8 cellular contexts compared by ENCODE assay signal in the genomic region with DNA sequence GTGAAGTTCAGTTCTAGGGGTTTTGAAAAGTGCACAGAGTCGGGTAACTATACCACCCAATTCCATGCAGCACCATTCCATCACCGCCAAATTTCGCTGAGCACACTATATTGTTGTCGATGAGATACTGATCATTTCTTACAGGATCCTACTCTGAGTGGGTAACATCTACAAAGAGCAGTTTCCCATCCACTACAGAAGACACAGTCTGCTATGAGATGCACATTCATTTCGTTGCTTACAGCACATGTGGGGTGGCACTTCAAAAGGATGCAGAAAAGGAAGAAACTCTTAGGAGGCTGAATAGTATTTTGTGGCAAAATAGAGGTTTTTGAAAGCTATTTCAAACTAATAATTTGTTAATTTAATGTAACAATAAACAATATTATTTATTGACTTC.
"Had no signal": no experiment of that assay in that cellular context is flagged by ENCODE, and none has a peak within 500 bp of the region (broad histone marks: within the 10 kb centered on the region; RNA-seq: fewer than 3 reads in every experiment).

No MANE protein-coding gene starts in this region.

- H3K9me3 ChIP-seq: HAP-1 had no signal

- H3K9me3 Mint-ChIP-seq: HFFc6 had no signal

- H2AFZ ChIP-seq: GM23248 had no signal

- H3K36me3 ChIP-seq: HAP-1 had no signal

- H3K4me3 Mint-ChIP-seq: HFFc6 had no signal

- H3K9ac ChIP-seq: GM23248 had no signal

- H3K4me3 ChIP-seq: GM23248, HAP-1, K562 had no signal

- H3K27ac ChIP-seq: GM23248 had no signal

- H3K4me1 ChIP-seq: HAP-1 had no signal

- DNase-seq: GM23248, GOT3, H7, HFFc6, IMR-90 had no signal

- H3K27ac Mint-ChIP-seq: HFFc6 had no signal

- ATAC-seq: HCT116, K562 had no signal
